11 cellular contexts compared by ENCODE assay signal in the genomic region with DNA sequence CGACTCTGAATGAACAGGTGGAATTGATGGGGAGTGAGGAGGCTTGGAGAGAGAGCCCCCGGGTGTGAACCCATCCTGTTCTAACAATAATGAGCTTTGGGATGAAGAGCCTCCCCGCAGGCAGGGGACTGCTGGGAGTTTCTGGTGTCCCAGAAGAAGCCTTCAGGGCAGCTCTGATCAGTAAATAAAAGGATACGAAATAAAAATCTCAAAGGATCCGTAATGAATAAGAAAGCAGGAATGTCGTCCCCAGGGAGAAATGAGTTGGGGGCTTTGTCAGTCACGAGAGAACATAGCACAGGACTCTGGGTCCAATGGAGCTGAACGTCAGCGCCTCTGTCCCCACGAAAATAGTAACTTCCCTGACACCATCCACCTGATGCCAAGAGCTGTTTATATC.
DNase-seq lines count a peak whose midpoint lies in the region; TF ChIP-seq lines count a peak whose summit lies in the region.
"Had no signal": no experiment of that assay in that cellular context is flagged by ENCODE, and none has a peak within 500 bp of the region (broad histone marks: within the 10 kb centered on the region; RNA-seq: fewer than 3 reads in every experiment).

No MANE protein-coding gene starts in this region.

- no peak overlapping the region for H3K4me3 Mint-ChIP-seq in activated naive CD8-positive, alpha-beta T cell
- no peak overlapping the region for H3K4me3 Mint-ChIP-seq in activated naive CD8-positive, alpha-beta T cell treated with anti-CD3 and anti-CD28 coated beads for 36 hours
- H3K4me3 Mint-ChIP-seq: B cell had no signal

- H3K36me3 ChIP-seq in muscle layer of duodenum (ENCODE audit: control insufficient read depth in 1 of 2, insufficient read depth in 2 of 2, low read length in 2 of 2) (no peaks in the 10 kb centered on the region), vagina (no peaks in the 10 kb centered on the region)

- H3K4me1 Mint-ChIP-seq in activated naive CD8-positive, alpha-beta T cell (ENCODE audit: low read depth), result peaks cover 75% of the 10 kb centered on the region
- peaks cover 71% of the 10 kb centered on the region for H3K4me1 Mint-ChIP-seq in activated naive CD8-positive, alpha-beta T cell treated with anti-CD3 and anti-CD28 coated beads for 36 hours

- H3K4me1 ChIP-seq in muscle layer of duodenum (ENCODE audit: control insufficient read depth in 1 of 2, insufficient read depth in 2 of 2, low read length in 2 of 2) (peaks cover 0 to 8% of the 10 kb centered on the region in 2 donors), vagina (peaks cover 41% of the 10 kb centered on the region)

- H3K27ac ChIP-seq in dorsolateral prefrontal cortex (peak overlapping the region in 58 of 59 donors; percentile 21 to 94 (median 82)), muscle layer of duodenum (ENCODE audit: low read length) (peak overlapping the region; percentile 12), vagina (peak overlapping the region; percentile 69)

- no peak for TF ChIP-seq POLR2A in vagina (IDR thresholded peaks at IDR 0.05)

- H3K4me3 ChIP-seq in dorsolateral prefrontal cortex (peak overlapping the region in 49 of 59 donors; percentile 3 to 59 (median 34)), muscle layer of duodenum (ENCODE audit: low read depth in 1 of 2, low read length in 2 of 2) (peak overlapping the region; percentile 19 to 44), vagina (peak overlapping the region in 1 of 2 donors; percentile 16)
- H3K4me3 ChIP-seq: mucosa of descending colon had no signal

- intact Hi-C loops in dorsolateral prefrontal cortex (cut with DNase I) (loop anchor here in 1 of 2 donors (5.0 kb wide), 1 partner anchor 113 kb away; a partner anchor contains a TSS), vagina (cut with DNase I) (no loop called here)

- TF ChIP-seq CTCF in dorsolateral prefrontal cortex (IDR thresholded peaks at IDR 0.05 in 54 of 56, conservative IDR thresholded peaks at IDR 0.05 in 2 of 56; ENCODE audit: low read depth in 1 of 56, partially characterized antibody in 56 of 56) (no peak), vagina (IDR thresholded peaks at IDR 0.05) (no peak), GM10266 (IDR thresholded peaks at IDR 0.05; ENCODE audit: control insufficient read depth, insufficient read depth, low read depth, missing control alignments) (no peak)

- H3K27ac Mint-ChIP-seq in activated naive CD8-positive, alpha-beta T cell, result peak overlapping the region; percentile 5
- no peak overlapping the region for H3K27ac Mint-ChIP-seq in activated naive CD8-positive, alpha-beta T cell treated with anti-CD3 and anti-CD28 coated beads for 36 hours
- H3K27ac Mint-ChIP-seq: B cell had no signal

- H3K36me3 Mint-ChIP-seq in activated naive CD8-positive, alpha-beta T cell, result peaks cover 11% of the 10 kb centered on the region
- peaks cover 19% of the 10 kb centered on the region for H3K36me3 Mint-ChIP-seq in activated naive CD8-positive, alpha-beta T cell treated with anti-CD3 and anti-CD28 coated beads for 36 hours

- no peaks in the 10 kb centered on the region for H3K27me3 Mint-ChIP-seq in activated naive CD8-positive, alpha-beta T cell
- H3K27me3 Mint-ChIP-seq in activated naive CD8-positive, alpha-beta T cell treated with anti-CD3 and anti-CD28 coated beads for 36 hours, result no peaks in the 10 kb centered on the region
- H3K27me3 Mint-ChIP-seq: B cell had no signal

- H3K27me3 ChIP-seq in dorsolateral prefrontal cortex (no peaks in the 10 kb centered on the region), muscle layer of duodenum (ENCODE audit: low read depth, low read length) (no peaks in the 10 kb centered on the region), vagina (no peaks in the 10 kb centered on the region)

- H3K9me3 ChIP-seq in muscle layer of duodenum (ENCODE audit: control insufficient read depth in 1 of 2, low read length in 2 of 2), result no peaks in the 10 kb centered on the region
- H3K9me3 ChIP-seq in vagina, result no peaks in the 10 kb centered on the region
- H3K9me3 ChIP-seq: mucosa of descending colon had no signal

- no peak for DNase-seq in activated naive CD8-positive, alpha-beta T cell treated with anti-CD3 and anti-CD28 coated beads for 36 hours
- DNase-seq in dorsolateral prefrontal cortex (no peak), vagina (ENCODE audit: extremely low spot score in 2 of 2) (no peak), amniotic stem cell (lab: John Stamatoyannopoulos, UW) (no peak), GM10266 (ENCODE audit: extremely low spot score) (no peak), C1 segment of cervical spinal cord (lab: John Stamatoyannopoulos, UW) (no peak)
- DNase-seq: NCI-H446 treated with DMSO at 0.1 percent for 48 hours had no signal

- H3K9me3 Mint-ChIP-seq in activated naive CD8-positive, alpha-beta T cell (ENCODE audit: low read depth), result peaks cover 1% of the 10 kb centered on the region
- H3K9me3 Mint-ChIP-seq in activated naive CD8-positive, alpha-beta T cell treated with anti-CD3 and anti-CD28 coated beads for 36 hours, result peaks cover 1% of the 10 kb centered on the region

Comparison
In these comparisons a context has a peak if more than half of its experiments do, and no peak if none do; other contexts are left out.
1. H3K27ac ChIP-seq: peak in every context shown above with its lines; median percentile 82 in dorsolateral prefrontal cortex; 69 in vagina; 12 in muscle layer of duodenum.